In the genomic region with DNA sequence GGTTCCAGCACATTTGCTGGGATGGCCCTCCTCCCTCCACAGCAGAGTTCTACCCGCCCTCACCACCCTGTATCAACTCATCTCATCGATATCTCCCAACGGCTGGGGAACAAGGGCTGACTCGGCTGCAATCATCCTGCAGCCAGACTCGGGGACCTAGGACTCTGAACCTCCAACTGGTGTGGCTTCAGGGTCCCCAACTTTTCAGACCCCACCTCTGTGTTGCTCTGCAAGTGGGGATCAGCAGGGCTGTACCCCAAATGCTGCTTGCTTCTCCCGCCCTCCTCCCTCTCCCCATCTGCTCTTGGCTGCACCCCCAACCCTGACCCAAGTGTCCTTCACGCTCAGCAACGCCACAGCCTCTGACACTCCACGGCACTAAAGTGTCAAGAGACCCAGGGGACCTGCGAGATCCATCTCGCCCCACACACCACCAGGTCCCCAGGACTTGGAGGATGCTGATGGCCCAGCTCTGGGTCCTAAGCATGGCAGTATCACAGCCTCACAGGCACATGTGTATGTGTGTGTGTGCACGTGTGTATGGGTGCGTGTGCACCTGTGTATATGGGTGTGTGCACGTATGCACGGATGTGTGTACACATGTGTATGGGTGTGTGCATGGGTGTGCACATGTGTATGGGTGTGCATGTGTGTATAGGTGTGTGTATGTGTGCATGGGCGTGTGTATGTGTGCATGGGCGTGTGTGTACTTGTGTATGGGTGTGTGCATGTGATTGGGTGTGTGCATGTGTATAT, we compare ENCODE assay signal across 18 cellular contexts. TPM values are rescaled to one million over a fixed set of nuclear protein-coding genes. Genes with fewer than 3 reads are reported as not detected.
DNase-seq lines count a peak whose midpoint lies in the region; ATAC-seq and TF ChIP-seq lines count a peak whose summit lies in the region.
"Had no signal": no experiment of that assay in that cellular context is flagged by ENCODE, and none has a peak within 500 bp of the region (broad histone marks: within the 10 kb centered on the region; RNA-seq: fewer than 3 reads in every experiment).

No MANE protein-coding gene starts in this region.

- no peak overlapping the region for H3K4me3 ChIP-seq in HEK293 (ENCODE audit: low read depth, low read length)
- H3K4me3 ChIP-seq in adrenal gland: no peak overlapping the region
- H3K4me3 ChIP-seq in naive thymus-derived CD4-positive, alpha-beta T cell (ENCODE audit: low read length): no peak overlapping the region
- H3K4me3 ChIP-seq in stomach: no peak overlapping the region
- H3K4me3 ChIP-seq: HAP-1, SJCRH30 had no signal

- H3K9me3 ChIP-seq in HEK293 (ENCODE audit: control insufficient read depth, insufficient read depth, low read depth, low read length) (no peaks in the 10 kb centered on the region), adrenal gland (replicated peaks in 1 of 3) (no peaks in the 10 kb centered on the region), stomach (no peaks in the 10 kb centered on the region)
- H3K9me3 ChIP-seq in naive thymus-derived CD4-positive, alpha-beta T cell (ENCODE audit: control insufficient read depth in 2 of 3, low read length in 3 of 3): no peaks in the 10 kb centered on the region
- H3K9me3 ChIP-seq: Caco-2, HAP-1, SJCRH30 had no signal

- no peak for TF ChIP-seq EP300 in stomach (IDR thresholded peaks at IDR 0.05)

- TF ChIP-seq CTCF in HEK293 (tag by site-specific recombination; IDR thresholded peaks at IDR 0.05) (no peak), adrenal gland (IDR thresholded peaks at IDR 0.05) (no peak), stomach (IDR thresholded peaks at IDR 0.05) (no peak)

- ATAC-seq in naive thymus-derived CD4-positive, alpha-beta T cell: no peak
- ATAC-seq in activated CD4-positive, CD25-positive, alpha-beta regulatory T cell treated with anti-CD3 and anti-CD28 coated beads, Interleukin-2, amount 50 U/mL, for 24 hours: no peak

- no peak for TF ChIP-seq POLR2A in adrenal gland (IDR thresholded peaks at IDR 0.05)
- no peak for TF ChIP-seq POLR2A in stomach (IDR thresholded peaks at IDR 0.05)

- H3K27ac Mint-ChIP-seq in naive thymus-derived CD4-positive, alpha-beta T cell: peak overlapping the region in 5 of 9 donors; percentile 2 to 74 (median 13)

- H3K4me1 Mint-ChIP-seq in naive thymus-derived CD4-positive, alpha-beta T cell: peaks cover 35 to 75% (median 55%) of the 10 kb centered on the region in 7 donors

- peaks cover 0 to 12% (median 0%) of the 10 kb centered on the region in 5 donors for H3K27me3 Mint-ChIP-seq in naive thymus-derived CD4-positive, alpha-beta T cell
- H3K27me3 Mint-ChIP-seq: CD4-positive, CD25-positive, alpha-beta regulatory T cell had no signal

- 64 to 72% (median 70%) methylated on average over 14 to 17 of the region's 17 CpGs for WGBS in adrenal gland, 4 donors
- WGBS in stomach, 5 donors: 69 to 86% (median 79%) methylated on average over 11 to 17 of the region's 17 CpGs

- POLR2A ChIA-PET in HEK293 (lab: Yijun Ruan, JAX): no interaction called here
- POLR2A ChIA-PET in naive thymus-derived CD4-positive, alpha-beta T cell (lab: Charles Lee): interaction anchor here (0.7 to 1.0 kb wide), 2 partner anchors 25 to 40 kb away, joined by 3 read pairs; no protein-coding TSS in a partner anchor

- peaks cover 0 to 20% (median 2%) of the 10 kb centered on the region in 5 donors for H3K36me3 Mint-ChIP-seq in naive thymus-derived CD4-positive, alpha-beta T cell
- H3K36me3 Mint-ChIP-seq: CD4-positive, CD25-positive, alpha-beta regulatory T cell had no signal

- DNase-seq in adrenal gland (peak in 4 of 7 donors; percentile 13 to 48 (median 19)), stomach (peak; percentile 16), AG08396 (ENCODE audit: low spot score) (no peak), NAMALWA (ENCODE audit: low spot score) (no peak)
- no peak for DNase-seq in naive thymus-derived CD4-positive, alpha-beta T cell
- DNase-seq: ACHN; CD4-positive, CD25-positive, alpha-beta regulatory T cell; DMS153; NCI-H1417; NCI-H187 treated with DMSO at 0.1 percent for 48 hours; NCI-H69; RPMI8226; SJCRH30 had no signal

- intact Hi-C loops in adrenal gland (cut with DNase I) (no loop called here), stomach (cut with DNase I; ENCODE audit: low total_unique reads) (no loop called here)
- intact Hi-C loops in naive thymus-derived CD4-positive, alpha-beta T cell (cut with micrococcal nuclease): no loop called here

- H3K4me3 Mint-ChIP-seq in naive thymus-derived CD4-positive, alpha-beta T cell: no peak overlapping the region

- H3K9me3 Mint-ChIP-seq in naive thymus-derived CD4-positive, alpha-beta T cell: peaks cover 0 to 5% (median 0%) of the 10 kb centered on the region in 11 donors
- H3K9me3 Mint-ChIP-seq: CD4-positive, CD25-positive, alpha-beta regulatory T cell had no signal

- H3K4me1 ChIP-seq in HEK293 (ENCODE audit: control insufficient read depth, insufficient read depth, low read length): no peaks in the 10 kb centered on the region
- peaks cover 22 to 56% of the 10 kb centered on the region in 2 donors for H3K4me1 ChIP-seq in adrenal gland (replicated peaks in 1 of 2)
- H3K4me1 ChIP-seq in naive thymus-derived CD4-positive, alpha-beta T cell (ENCODE audit: control insufficient read depth in 2 of 2, insufficient read depth in 2 of 2, low read length in 2 of 2): peaks cover 17 to 26% of the 10 kb centered on the region in 2 donors
- peaks cover 15 to 32% (median 20%) of the 10 kb centered on the region in 4 donors for H3K4me1 ChIP-seq in stomach
- H3K4me1 ChIP-seq: Caco-2, HAP-1 had no signal

- H3K36me3 ChIP-seq in HEK293 (ENCODE audit: control insufficient read depth in 2 of 2, insufficient read depth in 1 of 2, low read length in 2 of 2): no peaks in the 10 kb centered on the region
- H3K36me3 ChIP-seq in adrenal gland (replicated peaks in 1 of 2): no peaks in the 10 kb centered on the region
- H3K36me3 ChIP-seq in naive thymus-derived CD4-positive, alpha-beta T cell (ENCODE audit: control insufficient read depth in 2 of 3, insufficient read depth in 3 of 3, low read length in 3 of 3): peaks cover 0 to 6% (median 0%) of the 10 kb centered on the region in 3 experiments
- no peaks in the 10 kb centered on the region for H3K36me3 ChIP-seq in stomach
- H3K36me3 ChIP-seq: HAP-1, SJCRH30 had no signal

- no peaks in the 10 kb centered on the region for H3K27me3 ChIP-seq in adrenal gland
- H3K27me3 ChIP-seq in naive thymus-derived CD4-positive, alpha-beta T cell (ENCODE audit: control insufficient read depth in 2 of 2, insufficient read depth in 2 of 2, low read length in 2 of 2): no peaks in the 10 kb centered on the region
- H3K27me3 ChIP-seq in stomach: peaks cover 0 to 18% (median 0%) of the 10 kb centered on the region in 3 donors

- H3K27ac ChIP-seq in HEK293 (ENCODE audit: extremely low read depth, low read depth, low read length) (no peak overlapping the region), adrenal gland (peak overlapping the region in 3 of 5 donors; percentile 3 to 83 (median 21)), stomach (no peak overlapping the region)
- no peak overlapping the region for H3K27ac ChIP-seq in naive thymus-derived CD4-positive, alpha-beta T cell (ENCODE audit: low read depth, low read length)
- H3K27ac ChIP-seq: HL-60, SJCRH30 had no signal

- CTCF ChIA-PET in HEK293 (lab: Yijun Ruan, JAX): no interaction called here
- CTCF ChIA-PET in naive thymus-derived CD4-positive, alpha-beta T cell (lab: Charles Lee): no interaction called here

TF ChIP-seq in HEK293, 187 proteins besides CTCF, POLR2A, EP300 and RAD21:
- TF ChIP-seq, protein P1, sequence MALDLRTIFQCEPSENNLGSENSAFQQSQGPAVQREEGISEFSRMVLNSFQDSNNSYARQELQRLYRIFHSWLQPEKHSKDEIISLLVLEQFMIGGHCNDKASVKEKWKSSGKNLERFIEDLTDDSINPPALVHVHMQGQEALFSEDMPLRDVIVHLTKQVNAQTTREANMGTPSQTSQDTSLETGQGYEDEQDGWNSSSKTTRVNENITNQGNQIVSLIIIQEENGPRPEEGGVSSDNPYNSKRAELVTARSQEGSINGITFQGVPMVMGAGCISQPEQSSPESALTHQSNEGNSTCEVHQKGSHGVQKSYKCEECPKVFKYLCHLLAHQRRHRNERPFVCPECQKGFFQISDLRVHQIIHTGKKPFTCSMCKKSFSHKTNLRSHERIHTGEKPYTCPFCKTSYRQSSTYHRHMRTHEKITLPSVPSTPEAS (tag by site-specific recombination; IDR thresholded peaks at IDR 0.05): peak; percentile 82; the same call in 1 of the 2 replicates
- TF ChIP-seq ZNF670 (tag by site-specific recombination; IDR thresholded peaks at IDR 0.05; ENCODE audit: low read depth) (no peak), ZNF791 (tag by site-specific recombination; IDR thresholded peaks at IDR 0.05) (no peak), KLF16 (tag by site-specific recombination; IDR thresholded peaks at IDR 0.05) (no peak), ZNF423 (tag by site-specific recombination; IDR thresholded peaks at IDR 0.05) (no peak)

RNA-seq across cellular contexts. Expression of a gene that starts 26.4 kb away (rescaled TPM):
- total RNA-seq in adrenal gland (100 to 1,000 TPM; 305 to 447 (median 355) TPM), stomach (100 to 1,000 TPM in 1 of 5 donors, 10 to 100 TPM in 4; 12.1 to 155 (median 75.9) TPM)
- polyA plus RNA-seq in adrenal gland (100 to 1,000 TPM; 158 to 231 (median 182) TPM), stomach (10 to 100 TPM; 29.3 to 55.8 (median 42.2) TPM)
- 10 to 100 TPM; 14.7 to 46.4 (median 41.4) TPM for total RNA-seq in naive thymus-derived CD4-positive, alpha-beta T cell
- polyA plus RNA-seq in naive thymus-derived CD4-positive, alpha-beta T cell: 10 to 100 TPM; 15.8 to 20.9 TPM
- total RNA-seq: SJCRH30 had no signal

RNA-seq across cellular contexts. Expression of a gene that starts 26.9 kb away (rescaled TPM):
- 1 to 10 TPM in 3 of 8 donors, under 1 TPM in 5; 0.32 to 2.4 (median 0.83) TPM for total RNA-seq in adrenal gland
- 1 to 10 TPM in 2 of 3 donors, not detected in 1; 3.0 to 7.4 TPM for polyA plus RNA-seq in adrenal gland
- total RNA-seq in naive thymus-derived CD4-positive, alpha-beta T cell: 1 to 10 TPM in 1 of 5 experiments, under 1 TPM in 4; 0.05 to 1.1 (median 0.73) TPM
- polyA plus RNA-seq in naive thymus-derived CD4-positive, alpha-beta T cell: under 1 TPM in 1 of 2 donors, not detected in 1; 0.09 TPM
- total RNA-seq in stomach: 10 to 100 TPM in 1 of 5 donors, under 1 TPM in 3, not detected in 1; 0.43 to 11.6 (median 0.50) TPM
- polyA plus RNA-seq in stomach: under 1 TPM; 0.15 to 0.61 (median 0.31) TPM
- total RNA-seq: Caco-2, SJCRH30 had no signal
- polyA plus RNA-seq: CD4-positive, CD25-positive, alpha-beta regulatory T cell had no signal

Comparison
In these comparisons a context has a peak if more than half of its experiments do, and no peak if none do; other contexts are left out.
1. H3K27ac ChIP-seq: peak in adrenal gland (3 of 5); none in HEK293 (single experiment), naive thymus-derived CD4-positive, alpha-beta T cell (single experiment) and stomach (0 of 5).
2. DNase-seq: peak in adrenal gland (4 of 7) and stomach (single experiment); none in naive thymus-derived CD4-positive, alpha-beta T cell (0 of 9), AG08396 (single experiment) and NAMALWA (single experiment).